Comparison of ENCODE assay signal across 1 cellular context in the genomic region with DNA sequence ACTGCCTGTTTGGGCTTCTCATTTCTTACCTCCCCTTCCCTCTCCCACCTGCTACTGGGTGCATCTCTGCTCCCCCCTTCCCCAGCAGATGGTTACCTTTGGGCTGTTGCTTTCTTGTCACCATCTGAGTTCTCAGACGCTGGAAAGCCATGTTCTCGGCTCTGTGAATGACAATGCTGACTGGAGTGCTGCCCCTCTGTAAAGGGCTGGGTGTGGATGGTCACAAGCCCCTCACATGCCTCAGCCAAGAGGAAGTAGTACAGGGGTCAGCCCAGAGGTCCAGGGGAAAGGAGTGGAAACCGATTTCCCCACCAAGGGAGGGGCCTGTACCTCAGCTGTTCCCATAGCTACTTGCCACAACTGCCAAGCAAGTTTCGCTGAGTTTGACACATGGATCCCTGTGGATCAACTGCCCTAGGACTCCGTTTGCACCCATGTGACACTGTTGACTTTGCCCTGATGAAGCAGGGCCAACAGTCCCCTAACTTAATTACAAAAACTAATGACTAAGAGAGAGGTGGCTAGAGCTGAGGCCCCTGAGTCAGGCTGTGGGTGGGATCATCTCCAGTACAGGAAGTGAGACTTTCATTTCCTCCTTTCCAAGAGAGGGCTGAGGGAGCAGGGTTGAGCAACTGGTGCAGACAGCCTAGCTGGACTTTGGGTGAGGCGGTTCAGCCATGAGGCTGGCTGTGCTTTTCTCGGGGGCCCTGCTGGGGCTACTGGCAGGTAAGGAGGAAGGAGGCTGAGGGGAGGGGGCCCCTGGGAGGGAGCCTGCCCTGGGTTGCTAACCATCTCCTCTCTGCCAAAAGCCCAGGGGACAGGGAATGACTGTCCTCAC.
TF ChIP-seq lines count a peak whose summit lies in the region.

A gene with protein sequence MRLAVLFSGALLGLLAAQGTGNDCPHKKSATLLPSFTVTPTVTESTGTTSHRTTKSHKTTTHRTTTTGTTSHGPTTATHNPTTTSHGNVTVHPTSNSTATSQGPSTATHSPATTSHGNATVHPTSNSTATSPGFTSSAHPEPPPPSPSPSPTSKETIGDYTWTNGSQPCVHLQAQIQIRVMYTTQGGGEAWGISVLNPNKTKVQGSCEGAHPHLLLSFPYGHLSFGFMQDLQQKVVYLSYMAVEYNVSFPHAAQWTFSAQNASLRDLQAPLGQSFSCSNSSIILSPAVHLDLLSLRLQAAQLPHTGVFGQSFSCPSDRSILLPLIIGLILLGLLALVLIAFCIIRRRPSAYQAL (plus strand): TSS at position 638 of the 838 bp plus-strand sequence. CDS start 40 bp downstream, at position 678.

TF ChIP-seq in GM12878, 131 proteins besides CTCF, POLR2A, EP300 and RAD21 (continued from another document and continues in another):
- TF ChIP-seq, protein P1, sequence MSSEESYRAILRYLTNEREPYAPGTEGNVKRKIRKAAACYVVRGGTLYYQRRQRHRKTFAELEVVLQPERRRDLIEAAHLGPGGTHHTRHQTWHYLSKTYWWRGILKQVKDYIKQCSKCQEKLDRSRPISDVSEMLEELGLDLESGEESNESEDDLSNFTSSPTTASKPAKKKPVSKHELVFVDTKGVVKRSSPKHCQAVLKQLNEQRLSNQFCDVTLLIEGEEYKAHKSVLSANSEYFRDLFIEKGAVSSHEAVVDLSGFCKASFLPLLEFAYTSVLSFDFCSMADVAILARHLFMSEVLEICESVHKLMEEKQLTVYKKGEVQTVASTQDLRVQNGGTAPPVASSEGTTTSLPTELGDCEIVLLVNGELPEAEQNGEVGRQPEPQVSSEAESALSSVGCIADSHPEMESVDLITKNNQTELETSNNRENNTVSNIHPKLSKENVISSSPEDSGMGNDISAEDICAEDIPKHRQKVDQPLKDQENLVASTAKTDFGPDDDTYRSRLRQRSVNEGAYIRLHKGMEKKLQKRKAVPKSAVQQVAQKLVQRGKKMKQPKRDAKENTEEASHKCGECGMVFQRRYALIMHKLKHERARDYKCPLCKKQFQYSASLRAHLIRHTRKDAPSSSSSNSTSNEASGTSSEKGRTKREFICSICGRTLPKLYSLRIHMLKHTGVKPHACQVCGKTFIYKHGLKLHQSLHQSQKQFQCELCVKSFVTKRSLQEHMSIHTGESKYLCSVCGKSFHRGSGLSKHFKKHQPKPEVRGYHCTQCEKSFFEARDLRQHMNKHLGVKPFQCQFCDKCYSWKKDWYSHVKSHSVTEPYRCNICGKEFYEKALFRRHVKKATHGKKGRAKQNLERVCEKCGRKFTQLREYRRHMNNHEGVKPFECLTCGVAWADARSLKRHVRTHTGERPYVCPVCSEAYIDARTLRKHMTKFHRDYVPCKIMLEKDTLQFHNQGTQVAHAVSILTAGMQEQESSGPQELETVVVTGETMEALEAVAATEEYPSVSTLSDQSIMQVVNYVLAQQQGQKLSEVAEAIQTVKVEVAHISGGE (CRISPR knock-in tag; IDR thresholded peaks at IDR 0.05), result no peak
- TF ChIP-seq PML (IDR thresholded peaks at IDR 0.05; ENCODE audit: low read length), result peak; percentile 97
- TF ChIP-seq, protein P2, sequence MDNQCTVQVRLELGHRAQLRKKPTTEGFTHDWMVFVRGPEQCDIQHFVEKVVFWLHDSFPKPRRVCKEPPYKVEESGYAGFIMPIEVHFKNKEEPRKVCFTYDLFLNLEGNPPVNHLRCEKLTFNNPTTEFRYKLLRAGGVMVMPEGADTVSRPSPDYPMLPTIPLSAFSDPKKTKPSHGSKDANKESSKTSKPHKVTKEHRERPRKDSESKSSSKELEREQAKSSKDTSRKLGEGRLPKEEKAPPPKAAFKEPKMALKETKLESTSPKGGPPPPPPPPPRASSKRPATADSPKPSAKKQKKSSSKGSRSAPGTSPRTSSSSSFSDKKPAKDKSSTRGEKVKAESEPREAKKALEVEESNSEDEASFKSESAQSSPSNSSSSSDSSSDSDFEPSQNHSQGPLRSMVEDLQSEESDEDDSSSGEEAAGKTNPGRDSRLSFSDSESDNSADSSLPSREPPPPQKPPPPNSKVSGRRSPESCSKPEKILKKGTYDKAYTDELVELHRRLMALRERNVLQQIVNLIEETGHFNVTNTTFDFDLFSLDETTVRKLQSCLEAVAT (IDR thresholded peaks at IDR 0.05), result no peak; the same call in 1 of the 2 replicates
- TF ChIP-seq SUZ12 (IDR thresholded peaks at IDR 0.05; ENCODE audit: unreplicated experiment), result no peak
- TF ChIP-seq, protein P3, sequence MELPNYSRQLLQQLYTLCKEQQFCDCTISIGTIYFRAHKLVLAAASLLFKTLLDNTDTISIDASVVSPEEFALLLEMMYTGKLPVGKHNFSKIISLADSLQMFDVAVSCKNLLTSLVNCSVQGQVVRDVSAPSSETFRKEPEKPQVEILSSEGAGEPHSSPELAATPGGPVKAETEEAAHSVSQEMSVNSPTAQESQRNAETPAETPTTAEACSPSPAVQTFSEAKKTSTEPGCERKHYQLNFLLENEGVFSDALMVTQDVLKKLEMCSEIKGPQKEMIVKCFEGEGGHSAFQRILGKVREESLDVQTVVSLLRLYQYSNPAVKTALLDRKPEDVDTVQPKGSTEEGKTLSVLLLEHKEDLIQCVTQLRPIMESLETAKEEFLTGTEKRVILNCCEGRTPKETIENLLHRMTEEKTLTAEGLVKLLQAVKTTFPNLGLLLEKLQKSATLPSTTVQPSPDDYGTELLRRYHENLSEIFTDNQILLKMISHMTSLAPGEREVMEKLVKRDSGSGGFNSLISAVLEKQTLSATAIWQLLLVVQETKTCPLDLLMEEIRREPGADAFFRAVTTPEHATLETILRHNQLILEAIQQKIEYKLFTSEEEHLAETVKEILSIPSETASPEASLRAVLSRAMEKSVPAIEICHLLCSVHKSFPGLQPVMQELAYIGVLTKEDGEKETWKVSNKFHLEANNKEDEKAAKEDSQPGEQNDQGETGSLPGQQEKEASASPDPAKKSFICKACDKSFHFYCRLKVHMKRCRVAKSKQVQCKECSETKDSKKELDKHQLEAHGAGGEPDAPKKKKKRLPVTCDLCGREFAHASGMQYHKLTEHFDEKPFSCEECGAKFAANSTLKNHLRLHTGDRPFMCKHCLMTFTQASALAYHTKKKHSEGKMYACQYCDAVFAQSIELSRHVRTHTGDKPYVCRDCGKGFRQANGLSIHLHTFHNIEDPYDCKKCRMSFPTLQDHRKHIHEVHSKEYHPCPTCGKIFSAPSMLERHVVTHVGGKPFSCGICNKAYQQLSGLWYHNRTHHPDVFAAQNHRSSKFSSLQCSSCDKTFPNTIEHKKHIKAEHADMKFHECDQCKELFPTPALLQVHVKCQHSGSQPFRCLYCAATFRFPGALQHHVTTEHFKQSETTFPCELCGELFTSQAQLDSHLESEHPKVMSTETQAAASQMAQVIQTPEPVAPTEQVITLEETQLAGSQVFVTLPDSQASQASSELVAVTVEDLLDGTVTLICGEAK (IDR thresholded peaks at IDR 0.05; ENCODE audit: borderline replicate concordance), result no peak
- no peak for TF ChIP-seq JUND (IDR thresholded peaks at IDR 0.05; ENCODE audit: low read depth, low read length)
- TF ChIP-seq SPI1 (IDR thresholded peaks at IDR 0.05; ENCODE audit: borderline replicate concordance, insufficient read depth, low read depth, low read length), result peak; percentile 97
- no peak for TF ChIP-seq CHD4 (IDR thresholded peaks at IDR 0.05)
- TF ChIP-seq, protein P4, sequence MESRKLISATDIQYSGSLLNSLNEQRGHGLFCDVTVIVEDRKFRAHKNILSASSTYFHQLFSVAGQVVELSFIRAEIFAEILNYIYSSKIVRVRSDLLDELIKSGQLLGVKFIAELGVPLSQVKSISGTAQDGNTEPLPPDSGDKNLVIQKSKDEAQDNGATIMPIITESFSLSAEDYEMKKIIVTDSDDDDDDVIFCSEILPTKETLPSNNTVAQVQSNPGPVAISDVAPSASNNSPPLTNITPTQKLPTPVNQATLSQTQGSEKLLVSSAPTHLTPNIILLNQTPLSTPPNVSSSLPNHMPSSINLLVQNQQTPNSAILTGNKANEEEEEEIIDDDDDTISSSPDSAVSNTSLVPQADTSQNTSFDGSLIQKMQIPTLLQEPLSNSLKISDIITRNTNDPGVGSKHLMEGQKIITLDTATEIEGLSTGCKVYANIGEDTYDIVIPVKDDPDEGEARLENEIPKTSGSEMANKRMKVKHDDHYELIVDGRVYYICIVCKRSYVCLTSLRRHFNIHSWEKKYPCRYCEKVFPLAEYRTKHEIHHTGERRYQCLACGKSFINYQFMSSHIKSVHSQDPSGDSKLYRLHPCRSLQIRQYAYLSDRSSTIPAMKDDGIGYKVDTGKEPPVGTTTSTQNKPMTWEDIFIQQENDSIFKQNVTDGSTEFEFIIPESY (IDR thresholded peaks at IDR 0.05), result no peak
- TF ChIP-seq, protein P5, sequence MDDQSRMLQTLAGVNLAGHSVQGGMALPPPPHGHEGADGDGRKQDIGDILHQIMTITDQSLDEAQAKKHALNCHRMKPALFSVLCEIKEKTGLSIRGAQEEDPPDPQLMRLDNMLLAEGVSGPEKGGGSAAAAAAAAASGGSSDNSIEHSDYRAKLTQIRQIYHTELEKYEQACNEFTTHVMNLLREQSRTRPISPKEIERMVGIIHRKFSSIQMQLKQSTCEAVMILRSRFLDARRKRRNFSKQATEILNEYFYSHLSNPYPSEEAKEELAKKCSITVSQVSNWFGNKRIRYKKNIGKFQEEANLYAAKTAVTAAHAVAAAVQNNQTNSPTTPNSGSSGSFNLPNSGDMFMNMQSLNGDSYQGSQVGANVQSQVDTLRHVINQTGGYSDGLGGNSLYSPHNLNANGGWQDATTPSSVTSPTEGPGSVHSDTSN (IDR thresholded peaks at IDR 0.05; ENCODE audit: insufficient replicate concordance, low read depth, low read length), result peak; percentile 71
- TF ChIP-seq ASH2L (IDR thresholded peaks at IDR 0.05; ENCODE audit: borderline replicate concordance, low read depth), result no peak
- TF ChIP-seq CEBPB (IDR thresholded peaks at IDR 0.05; ENCODE audit: borderline replicate concordance in 1 of 2, low read depth in 2 of 2, low read length in 2 of 2), result no peak; a peak in 1 of 4 replicates
- TF ChIP-seq RELA (IDR thresholded peaks at IDR 0.05; ENCODE audit: borderline replicate concordance, partially characterized antibody), result no peak
- TF ChIP-seq CBX5 (IDR thresholded peaks at IDR 0.05; ENCODE audit: low read depth), result 0 out of 2 replicates have a peak, but pooled peaks have one; percentile 32
- TF ChIP-seq, protein P6, sequence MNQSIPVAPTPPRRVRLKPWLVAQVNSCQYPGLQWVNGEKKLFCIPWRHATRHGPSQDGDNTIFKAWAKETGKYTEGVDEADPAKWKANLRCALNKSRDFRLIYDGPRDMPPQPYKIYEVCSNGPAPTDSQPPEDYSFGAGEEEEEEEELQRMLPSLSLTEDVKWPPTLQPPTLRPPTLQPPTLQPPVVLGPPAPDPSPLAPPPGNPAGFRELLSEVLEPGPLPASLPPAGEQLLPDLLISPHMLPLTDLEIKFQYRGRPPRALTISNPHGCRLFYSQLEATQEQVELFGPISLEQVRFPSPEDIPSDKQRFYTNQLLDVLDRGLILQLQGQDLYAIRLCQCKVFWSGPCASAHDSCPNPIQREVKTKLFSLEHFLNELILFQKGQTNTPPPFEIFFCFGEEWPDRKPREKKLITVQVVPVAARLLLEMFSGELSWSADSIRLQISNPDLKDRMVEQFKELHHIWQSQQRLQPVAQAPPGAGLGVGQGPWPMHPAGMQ (IDR thresholded peaks at IDR 0.05; ENCODE audit: borderline replicate concordance), result no peak
- no peak; the same call in none of the 2 replicates for TF ChIP-seq BACH1 (IDR thresholded peaks at IDR 0.05; ENCODE audit: borderline replicate concordance)
- no peak for TF ChIP-seq ZNF384 (IDR thresholded peaks at IDR 0.05; ENCODE audit: borderline replicate concordance, low read depth, low read length)
- TF ChIP-seq, protein P7, sequence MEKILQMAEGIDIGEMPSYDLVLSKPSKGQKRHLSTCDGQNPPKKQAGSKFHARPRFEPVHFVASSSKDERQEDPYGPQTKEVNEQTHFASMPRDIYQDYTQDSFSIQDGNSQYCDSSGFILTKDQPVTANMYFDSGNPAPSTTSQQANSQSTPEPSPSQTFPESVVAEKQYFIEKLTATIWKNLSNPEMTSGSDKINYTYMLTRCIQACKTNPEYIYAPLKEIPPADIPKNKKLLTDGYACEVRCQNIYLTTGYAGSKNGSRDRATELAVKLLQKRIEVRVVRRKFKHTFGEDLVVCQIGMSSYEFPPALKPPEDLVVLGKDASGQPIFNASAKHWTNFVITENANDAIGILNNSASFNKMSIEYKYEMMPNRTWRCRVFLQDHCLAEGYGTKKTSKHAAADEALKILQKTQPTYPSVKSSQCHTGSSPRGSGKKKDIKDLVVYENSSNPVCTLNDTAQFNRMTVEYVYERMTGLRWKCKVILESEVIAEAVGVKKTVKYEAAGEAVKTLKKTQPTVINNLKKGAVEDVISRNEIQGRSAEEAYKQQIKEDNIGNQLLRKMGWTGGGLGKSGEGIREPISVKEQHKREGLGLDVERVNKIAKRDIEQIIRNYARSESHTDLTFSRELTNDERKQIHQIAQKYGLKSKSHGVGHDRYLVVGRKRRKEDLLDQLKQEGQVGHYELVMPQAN (conservative IDR thresholded peaks at IDR 0.05), result 0 out of 2 replicates have a peak, but pooled peaks have one; percentile 41
- no peak for TF ChIP-seq SIN3A (IDR thresholded peaks at IDR 0.05; ENCODE audit: low read depth, low read length)
- TF ChIP-seq, protein P8, sequence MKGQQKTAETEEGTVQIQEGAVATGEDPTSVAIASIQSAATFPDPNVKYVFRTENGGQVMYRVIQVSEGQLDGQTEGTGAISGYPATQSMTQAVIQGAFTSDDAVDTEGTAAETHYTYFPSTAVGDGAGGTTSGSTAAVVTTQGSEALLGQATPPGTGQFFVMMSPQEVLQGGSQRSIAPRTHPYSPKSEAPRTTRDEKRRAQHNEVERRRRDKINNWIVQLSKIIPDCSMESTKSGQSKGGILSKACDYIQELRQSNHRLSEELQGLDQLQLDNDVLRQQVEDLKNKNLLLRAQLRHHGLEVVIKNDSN (IDR thresholded peaks at IDR 0.05; ENCODE audit: borderline replicate concordance, extremely low read length, insufficient read depth, low read depth, low read length), result peak; percentile 1
- TF ChIP-seq ZBED1 (IDR thresholded peaks at IDR 0.05; ENCODE audit: borderline replicate concordance), result peak; percentile 98
- TF ChIP-seq GABPA (IDR thresholded peaks at IDR 0.05; ENCODE audit: low read depth), result no peak; the same call in 1 of the 2 replicates
- TF ChIP-seq IKZF1 (conservative IDR thresholded peaks at IDR 0.05), result peak; percentile 90
- TF ChIP-seq SIX5 (IDR thresholded peaks at IDR 0.05; ENCODE audit: low read depth, low read length, severe bottlenecking), result no peak
- TF ChIP-seq CHD2 (IDR thresholded peaks at IDR 0.05; ENCODE audit: borderline replicate concordance, low read depth, low read length), result no peak; the same call in 1 of the 2 replicates
- TF ChIP-seq SREBF1 (IDR thresholded peaks at IDR 0.05; ENCODE audit: low read length), result no peak
- TF ChIP-seq MEF2A (IDR thresholded peaks at IDR 0.05; ENCODE audit: insufficient read depth, low read depth, low read length), result peak; percentile 65; the same call in 1 of the 2 replicates
- TF ChIP-seq, protein P9, sequence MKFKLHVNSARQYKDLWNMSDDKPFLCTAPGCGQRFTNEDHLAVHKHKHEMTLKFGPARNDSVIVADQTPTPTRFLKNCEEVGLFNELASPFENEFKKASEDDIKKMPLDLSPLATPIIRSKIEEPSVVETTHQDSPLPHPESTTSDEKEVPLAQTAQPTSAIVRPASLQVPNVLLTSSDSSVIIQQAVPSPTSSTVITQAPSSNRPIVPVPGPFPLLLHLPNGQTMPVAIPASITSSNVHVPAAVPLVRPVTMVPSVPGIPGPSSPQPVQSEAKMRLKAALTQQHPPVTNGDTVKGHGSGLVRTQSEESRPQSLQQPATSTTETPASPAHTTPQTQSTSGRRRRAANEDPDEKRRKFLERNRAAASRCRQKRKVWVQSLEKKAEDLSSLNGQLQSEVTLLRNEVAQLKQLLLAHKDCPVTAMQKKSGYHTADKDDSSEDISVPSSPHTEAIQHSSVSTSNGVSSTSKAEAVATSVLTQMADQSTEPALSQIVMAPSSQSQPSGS (IDR thresholded peaks at IDR 0.05; ENCODE audit: low read length), result peak; percentile 90
- TF ChIP-seq NFYA (IDR thresholded peaks at IDR 0.05; ENCODE audit: borderline replicate concordance, low read depth, low read length), result no peak
- no peak; a peak in 1 of 4 replicates for TF ChIP-seq SRF (IDR thresholded peaks at IDR 0.05; ENCODE audit: low read depth in 2 of 2, low read length in 2 of 2)
